In genomic region chr12:2557589-2557988, GRCh38 we compare ENCODE assay signal across 30 cellular contexts.
"Had no signal": no experiment of that assay in that cellular context is flagged by ENCODE, and none has a peak within 500 bp of the region (broad histone marks: within the 10 kb centered on the region; RNA-seq: fewer than 3 reads in every experiment).

No MANE protein-coding gene starts in this region.

- H3K9me3 ChIP-seq: Peyer's patch had no signal

- H3K27me3 ChIP-seq: cardiac muscle cell, Peyer's patch had no signal

- H3K9me3 Mint-ChIP-seq: activated CD4-positive, alpha-beta T cell treated with anti-CD3 and anti-CD28 coated beads, Interleukin-2, amount 10 ng/mL, durations not matched to agents 24 days and 14 days; activated CD8-positive, alpha-beta T cell treated with anti-CD3 and anti-CD28 coated beads for 36 hours; activated naive CD8-positive, alpha-beta T cell treated with anti-CD3 and anti-CD28 coated beads for 36 hours; activated T-cell treated with anti-CD3 and anti-CD28 coated beads, Interleukin-2, amount 50 U/mL, for 72 hours; activated T-helper 17 cell treated with anti-CD3 and anti-CD28 coated beads, Interleukin-2, amount 50 U/mL, for 72 hours; central memory CD8-positive, alpha-beta T cell had no signal

- H3K4me3 Mint-ChIP-seq: activated CD4-positive, alpha-beta T cell treated with anti-CD3 and anti-CD28 coated beads, Interleukin-2, amount 10 ng/mL, durations not matched to agents 24 days and 14 days; activated CD8-positive, alpha-beta T cell treated with anti-CD3 and anti-CD28 coated beads for 36 hours; activated naive CD8-positive, alpha-beta T cell treated with anti-CD3 and anti-CD28 coated beads for 36 hours; activated T-cell treated with anti-CD3 and anti-CD28 coated beads, Interleukin-2, amount 50 U/mL, for 72 hours; activated T-helper 17 cell treated with anti-CD3 and anti-CD28 coated beads, Interleukin-2, amount 50 U/mL, for 72 hours; central memory CD8-positive, alpha-beta T cell had no signal

- H3K36me3 ChIP-seq: Peyer's patch had no signal

- H3K27ac ChIP-seq: cardiac muscle cell, Peyer's patch had no signal

- H3K4me1 Mint-ChIP-seq: activated CD4-positive, alpha-beta T cell treated with anti-CD3 and anti-CD28 coated beads, Interleukin-2, amount 10 ng/mL, durations not matched to agents 24 days and 14 days; activated naive CD8-positive, alpha-beta T cell treated with anti-CD3 and anti-CD28 coated beads for 36 hours; activated T-helper 17 cell treated with anti-CD3 and anti-CD28 coated beads, Interleukin-2, amount 50 U/mL, for 72 hours; central memory CD8-positive, alpha-beta T cell had no signal

- H3K4me3 ChIP-seq: cardiac muscle cell, Peyer's patch had no signal

- H3K36me3 Mint-ChIP-seq: activated naive CD8-positive, alpha-beta T cell treated with anti-CD3 and anti-CD28 coated beads for 36 hours had no signal

- ATAC-seq: activated CD8-positive, alpha-beta T cell treated with anti-CD3 and anti-CD28 coated beads for 36 hours; activated T-cell treated with anti-CD3 and anti-CD28 coated beads, Interleukin-2, amount 50 U/mL, for 72 hours; activated T-helper 17 cell treated with anti-CD3 and anti-CD28 coated beads, Interleukin-2, amount 50 U/mL, for 72 hours; PC-3 had no signal

- H3K27ac Mint-ChIP-seq: activated CD4-positive, alpha-beta T cell treated with anti-CD3 and anti-CD28 coated beads, Interleukin-2, amount 10 ng/mL, durations not matched to agents 24 days and 14 days; activated CD8-positive, alpha-beta T cell treated with anti-CD3 and anti-CD28 coated beads for 36 hours; activated naive CD8-positive, alpha-beta T cell treated with anti-CD3 and anti-CD28 coated beads for 36 hours; activated T-cell treated with anti-CD3 and anti-CD28 coated beads, Interleukin-2, amount 50 U/mL, for 72 hours; activated T-helper 17 cell treated with anti-CD3 and anti-CD28 coated beads, Interleukin-2, amount 50 U/mL, for 72 hours had no signal

- H3K4me1 ChIP-seq: Peyer's patch had no signal

- H3K27me3 Mint-ChIP-seq: activated CD8-positive, alpha-beta T cell treated with anti-CD3 and anti-CD28 coated beads for 36 hours; activated naive CD8-positive, alpha-beta T cell treated with anti-CD3 and anti-CD28 coated beads for 36 hours had no signal

- DNase-seq: activated CD4-positive, alpha-beta T cell treated with anti-CD3 and anti-CD28 coated beads, Interleukin-2, amount 10 ng/mL, durations not matched to agents 24 days and 14 days; activated CD4-positive, alpha-beta T cell treated with anti-CD3 and anti-CD28 coated beads, Interleukin-2, amount 50 U/mL, for 4 hours; activated CD8-positive, alpha-beta T cell treated with anti-CD3 and anti-CD28 coated beads for 36 hours; activated effector memory CD4-positive, alpha-beta T cell treated with anti-CD3 and anti-CD28 coated beads, Interleukin-2, amount 50 U/mL, for 16 hours; activated naive CD4-positive, alpha-beta T cell; activated naive CD4-positive, alpha-beta T cell treated with anti-CD3 and anti-CD28 coated beads, Interleukin-2, amount 50 U/mL, for 16 hours; activated naive CD8-positive, alpha-beta T cell treated with anti-CD3 and anti-CD28 coated beads for 36 hours; activated T-cell treated with anti-CD3 and anti-CD28 coated beads, Interleukin-2, amount 50 U/mL, for 1 hour; activated T-cell treated with anti-CD3 and anti-CD28 coated beads, Interleukin-2, amount 50 U/mL, for 72 hours; amniotic stem cell; aorta; Karpas-422; KBM-7; NCI-H1105; NCI-H1417 treated with DMSO at 0.1 percent for 48 hours; NCI-H187 treated with DMSO at 0.1 percent for 48 hours; NCI-H2081; NCI-H226; NCI-H446 treated with DMSO at 0.1 percent for 48 hours; NCI-H524; NCI-H69; NK-92 treated with Interleukin-12 subunit alpha and Interleukin-12 subunit beta, amount 100 ng/mL, for 24 hours; PC-3; Peyer's patch; RPMI8226; SIG-M5; T1000 had no signal
